Comparison of ENCODE assay signal across 22 cellular contexts in genomic region chr1:175877939-175878730, GRCh38.
DNase-seq lines count a peak whose midpoint lies in the region; ATAC-seq and TF ChIP-seq lines count a peak whose summit lies in the region.
"Had no signal": no experiment of that assay in that cellular context is flagged by ENCODE, and none has a peak within 500 bp of the region (broad histone marks: within the 10 kb centered on the region; RNA-seq: fewer than 3 reads in every experiment).

No MANE protein-coding gene starts in this region.

- peaks cover 0 to 7% (median 0%) of the 10 kb centered on the region in 4 donors for H3K4me1 Mint-ChIP-seq in naive thymus-derived CD8-positive, alpha-beta T cell
- H3K4me1 Mint-ChIP-seq: immature natural killer cell had no signal

- H3K36me3 Mint-ChIP-seq in naive thymus-derived CD8-positive, alpha-beta T cell, result no peaks in the 10 kb centered on the region
- H3K36me3 Mint-ChIP-seq: activated naive CD8-positive, alpha-beta T cell; immature natural killer cell had no signal

- no peaks in the 10 kb centered on the region for H3K9me3 Mint-ChIP-seq in naive thymus-derived CD8-positive, alpha-beta T cell
- H3K9me3 Mint-ChIP-seq: effector memory CD8-positive, alpha-beta T cell had no signal

- no peak for TF ChIP-seq EP300 in esophagus muscularis mucosa (IDR thresholded peaks at IDR 0.05)

- peaks cover 0 to 7% (median 0%) of the 10 kb centered on the region in 4 donors for H3K27me3 ChIP-seq in esophagus muscularis mucosa
- H3K27me3 ChIP-seq: cardiac muscle cell, pancreas had no signal

- ATAC-seq in GM19397 (IDR thresholded peaks at IDR 0.05; ENCODE audit: unreplicated experiment) (no peak), HG03139 (IDR thresholded peaks at IDR 0.05; ENCODE audit: unreplicated experiment) (no peak)
- ATAC-seq in naive thymus-derived CD8-positive, alpha-beta T cell, result no peak
- ATAC-seq: effector memory CD8-positive, alpha-beta T cell; HepG2; SK-N-SH treated with all-trans-retinoic acid at 6 μM for 48 hours had no signal

- intact Hi-C loops in esophagus muscularis mucosa (cut with DNase I), result no loop called here

- H3K27me3 Mint-ChIP-seq in naive thymus-derived CD8-positive, alpha-beta T cell, result peaks cover 0 to 2% (median 0%) of the 10 kb centered on the region in 5 donors
- H3K27me3 Mint-ChIP-seq: activated naive CD8-positive, alpha-beta T cell had no signal

- H3K27ac ChIP-seq in cingulate gyrus (ENCODE audit: low read depth, low read length), result peak overlapping the region; percentile 76
- H3K27ac ChIP-seq in esophagus muscularis mucosa (replicated peaks in 1 of 4), result no peak overlapping the region
- H3K27ac ChIP-seq: C4-2B, cardiac muscle cell, pancreas had no signal

- H3K4me1 ChIP-seq in esophagus muscularis mucosa, result no peaks in the 10 kb centered on the region
- H3K4me1 ChIP-seq: HAP-1, pancreas had no signal

- H3K9me3 ChIP-seq in esophagus muscularis mucosa, result no peaks in the 10 kb centered on the region
- H3K9me3 ChIP-seq: HAP-1, pancreas had no signal

- no peak overlapping the region for H3K4me3 Mint-ChIP-seq in naive thymus-derived CD8-positive, alpha-beta T cell
- H3K4me3 Mint-ChIP-seq: activated naive CD8-positive, alpha-beta T cell; effector memory CD8-positive, alpha-beta T cell; immature natural killer cell had no signal

- H3K27ac Mint-ChIP-seq in naive thymus-derived CD8-positive, alpha-beta T cell, result no peak overlapping the region
- H3K27ac Mint-ChIP-seq: activated naive CD8-positive, alpha-beta T cell; effector memory CD8-positive, alpha-beta T cell; immature natural killer cell had no signal

- 85% methylated on average over 16 of the region's 20 CpGs for WGBS in esophagus muscularis mucosa

- no peaks in the 10 kb centered on the region for H3K36me3 ChIP-seq in esophagus muscularis mucosa
- H3K36me3 ChIP-seq: cardiac muscle cell, HAP-1, pancreas had no signal

- DNase-seq in Ammon's horn (ENCODE audit: low spot score) (peak; percentile 83), NCI-H2227 treated with DMSO at 0.1 percent for 48 hours (lab: John Stamatoyannopoulos, UW) (peak; percentile 88), myocyte (ENCODE audit: low read depth) (peak; percentile 12), esophagus muscularis mucosa (ENCODE audit: extremely low spot score) (no peak)
- DNase-seq in naive thymus-derived CD8-positive, alpha-beta T cell, result no peak
- DNase-seq: activated CD8-positive, alpha-beta memory T cell treated with anti-CD3 and anti-CD28 coated beads for 24 hours; effector memory CD8-positive, alpha-beta T cell; immature natural killer cell; NCI-H1694; pancreas; RPMI8226; stimulated activated naive CD4-positive, alpha-beta T cell treated with Interleukin-2 at 50 U/mL for 16 hours; T1000 had no signal

- TF ChIP-seq POLR2A in esophagus muscularis mucosa (IDR thresholded peaks at IDR 0.05; ENCODE audit: low read depth), result no peak

- POLR2A ChIA-PET in naive thymus-derived CD8-positive, alpha-beta T cell (lab: Charles Lee), result interaction anchor here (0.6 kb wide), 1 partner anchor 56 kb away, joined by 6 read pairs; no protein-coding TSS in a partner anchor

- TF ChIP-seq CTCF in esophagus muscularis mucosa (IDR thresholded peaks at IDR 0.05), result no peak

- H3K4me3 ChIP-seq in esophagus muscularis mucosa, result no peak overlapping the region
- H3K4me3 ChIP-seq: cardiac muscle cell, HAP-1, pancreas had no signal

Comparison
In these comparisons a context has a peak if more than half of its experiments do, and no peak if none do; other contexts are left out.
1. DNase-seq: peak in Ammon's horn (single experiment), NCI-H2227 treated with DMSO at 0.1 percent for 48 hours (single experiment) and myocyte (single experiment); none in esophagus muscularis mucosa (single experiment) and naive thymus-derived CD8-positive, alpha-beta T cell (0 of 10).